1 cellular context compared by ENCODE assay signal in the genomic region with DNA sequence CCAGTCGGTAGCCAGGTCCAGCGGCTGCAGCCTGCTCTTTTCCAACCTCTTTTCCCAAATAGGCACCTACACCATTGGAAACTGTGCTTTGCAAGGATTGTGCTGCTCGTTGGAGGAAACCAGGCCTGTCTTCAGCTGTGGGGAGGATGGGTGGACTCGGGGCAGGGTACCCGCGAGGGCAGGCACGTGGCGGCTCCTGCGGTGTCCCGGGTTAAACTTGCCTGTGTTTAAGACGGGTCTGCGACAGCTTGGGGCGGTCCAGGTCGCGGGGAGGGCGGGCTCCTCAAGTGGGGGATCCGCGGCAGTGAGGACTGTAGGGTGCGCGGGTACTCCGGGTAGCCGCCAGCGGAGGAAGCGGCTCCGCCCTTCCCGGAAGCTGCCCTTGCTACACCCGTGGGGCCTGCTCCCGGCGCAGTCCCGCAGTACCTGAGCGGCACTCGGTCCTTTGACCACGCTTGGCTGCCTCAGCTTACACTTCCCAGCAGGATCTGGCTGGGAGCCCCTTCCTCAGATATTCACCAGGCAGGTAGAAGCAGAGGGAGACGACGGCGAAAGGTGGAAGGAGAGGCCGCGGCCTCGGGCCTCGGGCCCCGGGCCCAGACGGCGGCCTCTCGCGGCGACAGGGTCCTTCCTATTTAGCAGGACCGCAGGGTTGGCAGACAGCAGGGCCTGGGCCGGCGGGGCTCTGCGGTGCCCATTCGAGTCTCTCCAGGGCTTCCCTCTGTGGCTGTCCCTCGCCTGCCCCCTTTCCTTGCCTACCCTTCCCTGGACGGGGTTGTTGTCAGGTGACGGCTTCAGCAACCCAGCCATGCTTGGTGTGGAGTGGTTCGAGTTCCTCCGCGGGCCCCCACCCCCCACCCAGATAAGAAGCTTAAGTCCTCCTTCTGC.
TF ChIP-seq lines count a peak whose summit lies in the region.

No MANE protein-coding gene starts in this region.

TF ChIP-seq in HepG2, 621 proteins besides CTCF, POLR2A, EP300 and RAD21:
- TF ChIP-seq, protein P1, sequence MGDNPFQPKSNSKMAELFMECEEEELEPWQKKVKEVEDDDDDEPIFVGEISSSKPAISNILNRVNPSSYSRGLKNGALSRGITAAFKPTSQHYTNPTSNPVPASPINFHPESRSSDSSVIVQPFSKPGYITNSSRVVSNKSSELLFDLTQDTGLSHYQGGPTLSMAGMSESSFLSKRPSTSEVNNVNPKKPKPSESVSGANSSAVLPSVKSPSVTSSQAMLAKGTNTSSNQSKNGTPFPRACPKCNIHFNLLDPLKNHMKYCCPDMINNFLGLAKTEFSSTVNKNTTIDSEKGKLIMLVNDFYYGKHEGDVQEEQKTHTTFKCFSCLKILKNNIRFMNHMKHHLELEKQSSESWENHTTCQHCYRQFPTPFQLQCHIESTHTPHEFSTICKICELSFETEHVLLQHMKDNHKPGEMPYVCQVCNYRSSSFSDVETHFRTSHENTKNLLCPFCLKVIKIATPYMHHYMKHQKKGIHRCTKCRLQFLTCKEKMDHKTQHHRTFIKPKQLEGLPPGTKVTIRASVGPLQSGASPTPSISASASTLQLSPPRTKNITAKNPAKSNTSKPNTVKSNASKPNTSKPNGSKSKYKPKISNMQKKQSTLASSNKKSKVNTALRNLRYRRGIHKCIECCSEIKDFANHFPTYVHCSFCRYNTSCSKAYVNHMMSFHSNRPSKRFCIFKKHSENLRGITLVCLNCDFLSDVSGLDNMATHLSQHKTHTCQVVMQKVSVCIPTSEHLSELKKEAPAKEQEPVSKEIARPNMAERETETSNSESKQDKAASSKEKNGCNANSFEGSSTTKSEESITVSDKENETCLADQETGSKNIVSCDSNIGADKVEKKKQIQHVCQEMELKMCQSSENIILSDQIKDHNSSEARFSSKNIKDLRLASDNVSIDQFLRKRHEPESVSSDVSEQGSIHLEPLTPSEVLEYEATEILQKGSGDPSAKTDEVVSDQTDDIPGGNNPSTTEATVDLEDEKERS (CRISPR knock-in tag; IDR thresholded peaks at IDR 0.05), result no peak
- TF ChIP-seq RBFOX2 (IDR thresholded peaks at IDR 0.05; ENCODE audit: low read depth, low read length), result peak; percentile 55
- TF ChIP-seq FOXM1 (CRISPR knock-in tag; IDR thresholded peaks at IDR 0.05), result 0 out of 2 replicates have a peak, but pooled peaks have one; percentile 40
- TF ChIP-seq HCFC1 (IDR thresholded peaks at IDR 0.05; ENCODE audit: low read depth, low read length), result no peak
- TF ChIP-seq KDM5B (CRISPR knock-in tag; IDR thresholded peaks at IDR 0.05; ENCODE audit: borderline replicate concordance), result 0 out of 2 replicates have a peak, but pooled peaks have one; percentile 38
- TF ChIP-seq ZFX (CRISPR knock-in tag; IDR thresholded peaks at IDR 0.05; ENCODE audit: low read depth), result 0 out of 2 replicates have a peak, but pooled peaks have one; percentile 12
- TF ChIP-seq ZNF687 (CRISPR knock-in tag; IDR thresholded peaks at IDR 0.05), result peak; percentile 18; the same call in 1 of the 2 replicates
- TF ChIP-seq ZNF263 (CRISPR knock-in tag; IDR thresholded peaks at IDR 0.05), result no peak
- no peak for TF ChIP-seq ZBTB7A (CRISPR knock-in tag; IDR thresholded peaks at IDR 0.05)
- TF ChIP-seq ZBTB39 (CRISPR knock-in tag; IDR thresholded peaks at IDR 0.05), result no peak
- TF ChIP-seq, protein P2, sequence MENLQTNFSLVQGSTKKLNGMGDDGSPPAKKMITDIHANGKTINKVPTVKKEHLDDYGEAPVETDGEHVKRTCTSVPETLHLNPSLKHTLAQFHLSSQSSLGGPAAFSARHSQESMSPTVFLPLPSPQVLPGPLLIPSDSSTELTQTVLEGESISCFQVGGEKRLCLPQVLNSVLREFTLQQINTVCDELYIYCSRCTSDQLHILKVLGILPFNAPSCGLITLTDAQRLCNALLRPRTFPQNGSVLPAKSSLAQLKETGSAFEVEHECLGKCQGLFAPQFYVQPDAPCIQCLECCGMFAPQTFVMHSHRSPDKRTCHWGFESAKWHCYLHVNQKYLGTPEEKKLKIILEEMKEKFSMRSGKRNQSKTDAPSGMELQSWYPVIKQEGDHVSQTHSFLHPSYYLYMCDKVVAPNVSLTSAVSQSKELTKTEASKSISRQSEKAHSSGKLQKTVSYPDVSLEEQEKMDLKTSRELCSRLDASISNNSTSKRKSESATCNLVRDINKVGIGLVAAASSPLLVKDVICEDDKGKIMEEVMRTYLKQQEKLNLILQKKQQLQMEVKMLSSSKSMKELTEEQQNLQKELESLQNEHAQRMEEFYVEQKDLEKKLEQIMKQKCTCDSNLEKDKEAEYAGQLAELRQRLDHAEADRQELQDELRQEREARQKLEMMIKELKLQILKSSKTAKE (CRISPR knock-in tag; IDR thresholded peaks at IDR 0.05; ENCODE audit: borderline replicate concordance), result no peak
- TF ChIP-seq PCBP1 (IDR thresholded peaks at IDR 0.05; ENCODE audit: borderline replicate concordance, low read depth, low read length), result no peak
- peak; percentile 69 for TF ChIP-seq AGO2 (optimal IDR thresholded peaks at IDR 0.05; ENCODE audit: low read depth, low read length)
- peak; percentile 43; the same call in 1 of the 2 replicates for TF ChIP-seq HIVEP1 (CRISPR knock-in tag; IDR thresholded peaks at IDR 0.05)
- TF ChIP-seq ZHX1 (CRISPR knock-in tag; IDR thresholded peaks at IDR 0.05; ENCODE audit: low read depth), result no peak
- TF ChIP-seq, protein P3, sequence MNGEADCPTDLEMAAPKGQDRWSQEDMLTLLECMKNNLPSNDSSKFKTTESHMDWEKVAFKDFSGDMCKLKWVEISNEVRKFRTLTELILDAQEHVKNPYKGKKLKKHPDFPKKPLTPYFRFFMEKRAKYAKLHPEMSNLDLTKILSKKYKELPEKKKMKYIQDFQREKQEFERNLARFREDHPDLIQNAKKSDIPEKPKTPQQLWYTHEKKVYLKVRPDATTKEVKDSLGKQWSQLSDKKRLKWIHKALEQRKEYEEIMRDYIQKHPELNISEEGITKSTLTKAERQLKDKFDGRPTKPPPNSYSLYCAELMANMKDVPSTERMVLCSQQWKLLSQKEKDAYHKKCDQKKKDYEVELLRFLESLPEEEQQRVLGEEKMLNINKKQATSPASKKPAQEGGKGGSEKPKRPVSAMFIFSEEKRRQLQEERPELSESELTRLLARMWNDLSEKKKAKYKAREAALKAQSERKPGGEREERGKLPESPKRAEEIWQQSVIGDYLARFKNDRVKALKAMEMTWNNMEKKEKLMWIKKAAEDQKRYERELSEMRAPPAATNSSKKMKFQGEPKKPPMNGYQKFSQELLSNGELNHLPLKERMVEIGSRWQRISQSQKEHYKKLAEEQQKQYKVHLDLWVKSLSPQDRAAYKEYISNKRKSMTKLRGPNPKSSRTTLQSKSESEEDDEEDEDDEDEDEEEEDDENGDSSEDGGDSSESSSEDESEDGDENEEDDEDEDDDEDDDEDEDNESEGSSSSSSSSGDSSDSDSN (CRISPR knock-in tag; IDR thresholded peaks at IDR 0.05), result 0 out of 2 replicates have a peak, but pooled peaks have one; percentile 31
- TF ChIP-seq POLR2AphosphoS2 (IDR thresholded peaks at IDR 0.05; ENCODE audit: low read depth, low read length), result 0 out of 2 replicates have a peak, but pooled peaks have one; percentile 33
- TF ChIP-seq AGO1 (IDR thresholded peaks at IDR 0.05; ENCODE audit: low read depth, low read length, poor library complexity, severe bottlenecking), result peak; percentile 58
- TF ChIP-seq ZNF709 (CRISPR knock-in tag; IDR thresholded peaks at IDR 0.05), result 0 out of 2 replicates have a peak, but pooled peaks have one; percentile 16
- 0 out of 2 replicates have a peak, but pooled peaks have one; percentile 15 for TF ChIP-seq ZNF280B (CRISPR knock-in tag; IDR thresholded peaks at IDR 0.05; ENCODE audit: borderline replicate concordance)
- TF ChIP-seq NFE2L1 (CRISPR knock-in tag; IDR thresholded peaks at IDR 0.05; ENCODE audit: borderline replicate concordance), result 0 out of 2 replicates have a peak, but pooled peaks have one; percentile 4
